ENCODE assay signal across 19 cellular contexts in genomic region chr15:60616628-60617027, GRCh38.
"Had no signal": no experiment of that assay in that cellular context is flagged by ENCODE, and none has a peak within 500 bp of the region (broad histone marks: within the 10 kb centered on the region; RNA-seq: fewer than 3 reads in every experiment).

No MANE protein-coding gene starts in this region.

- H3K4me2 ChIP-seq: neural progenitor cell had no signal

- H3K4me1 ChIP-seq: colonic mucosa, upper lobe of left lung, uterus had no signal

- H3K27ac ChIP-seq: colonic mucosa, gastrocnemius medialis, neural progenitor cell, ovary, right atrium auricular region, tibial artery, upper lobe of left lung, uterus had no signal

- H3K9me3 ChIP-seq: colonic mucosa, gastrocnemius medialis, ovary, right atrium auricular region, tibial artery, upper lobe of left lung, uterus had no signal

- H3K4me3 ChIP-seq: colonic mucosa, gastrocnemius medialis, lung, neural progenitor cell, ovary, right atrium auricular region, tibial artery, upper lobe of left lung, uterus had no signal

- H3K27ac Mint-ChIP-seq: neural progenitor cell had no signal

- H3K9ac ChIP-seq: neural progenitor cell had no signal

- H3K27me3 ChIP-seq: colonic mucosa, gastrocnemius medialis, neural progenitor cell, ovary, right atrium auricular region, tibial artery, upper lobe of left lung, uterus had no signal

- H3K9me3 Mint-ChIP-seq: natural killer cell treated with Interleukin-12 subunit alpha and Interleukin-12 subunit beta and Interleukin-15 and Interleukin-18, amount 100 ng/mL, for 72 hours; neural progenitor cell; stimulated activated effector memory CD8-positive, alpha-beta T cell treated with anti-CD3 and anti-CD28 coated beads, Interleukin-12 subunit alpha, Interleukin-12 subunit beta, amount 100 ng/mL, for 72 hours had no signal

- H3K36me3 ChIP-seq: colonic mucosa, gastrocnemius medialis, neural progenitor cell, ovary, right atrium auricular region, tibial artery, upper lobe of left lung, uterus had no signal

- DNase-seq: colonic mucosa; dermis blood vessel endothelial cell; gastrocnemius medialis; left ventricle myocardium superior; mesenchymal stem cell; midbrain; nucleus accumbens; ovary; stimulated activated CD4-positive, alpha-beta T cell treated with anti-CD3 and anti-CD28 coated beads, Interleukin-4, amount 100 ng/mL, for 1 hour; stimulated activated CD8-positive, alpha-beta memory T cell treated with anti-CD3 and anti-CD28 coated beads, Interleukin-4, amount 100 ng/mL, for 48 hours; stimulated activated naive CD8-positive, alpha-beta T cell treated with anti-CD3 and anti-CD28 coated beads, Interleukin-15, Interleukin-2, amounts not matched to agents 100 U/mL and 50 U/mL, for 24 hours; tibial artery; upper lobe of left lung; uterus had no signal

- H3K36me3 Mint-ChIP-seq: natural killer cell treated with Interleukin-12 subunit alpha and Interleukin-12 subunit beta and Interleukin-15 and Interleukin-18, amount 100 ng/mL, for 72 hours; neural progenitor cell; stimulated activated effector memory CD8-positive, alpha-beta T cell treated with anti-CD3 and anti-CD28 coated beads, Interleukin-12 subunit alpha, Interleukin-12 subunit beta, amount 100 ng/mL, for 72 hours had no signal

- H3K4me3 Mint-ChIP-seq: natural killer cell treated with Interleukin-12 subunit alpha and Interleukin-12 subunit beta and Interleukin-15 and Interleukin-18, amount 100 ng/mL, for 72 hours; neural progenitor cell; stimulated activated effector memory CD8-positive, alpha-beta T cell treated with anti-CD3 and anti-CD28 coated beads, Interleukin-12 subunit alpha, Interleukin-12 subunit beta, amount 100 ng/mL, for 72 hours had no signal

- ATAC-seq: gastrocnemius medialis; left ventricle myocardium superior; natural killer cell treated with Interleukin-12 subunit alpha and Interleukin-12 subunit beta and Interleukin-15 and Interleukin-18, amount 100 ng/mL, for 72 hours; stimulated activated effector memory CD8-positive, alpha-beta T cell treated with anti-CD3 and anti-CD28 coated beads, Interleukin-12 subunit alpha, Interleukin-12 subunit beta, amount 100 ng/mL, for 72 hours; stimulated activated naive CD8-positive, alpha-beta T cell treated with anti-CD3 and anti-CD28 coated beads, Interleukin-15, Interleukin-2, amounts not matched to agents 100 U/mL and 50 U/mL, for 24 hours had no signal
